Comparison of ENCODE assay signal across 1 cellular context in the genomic region with DNA sequence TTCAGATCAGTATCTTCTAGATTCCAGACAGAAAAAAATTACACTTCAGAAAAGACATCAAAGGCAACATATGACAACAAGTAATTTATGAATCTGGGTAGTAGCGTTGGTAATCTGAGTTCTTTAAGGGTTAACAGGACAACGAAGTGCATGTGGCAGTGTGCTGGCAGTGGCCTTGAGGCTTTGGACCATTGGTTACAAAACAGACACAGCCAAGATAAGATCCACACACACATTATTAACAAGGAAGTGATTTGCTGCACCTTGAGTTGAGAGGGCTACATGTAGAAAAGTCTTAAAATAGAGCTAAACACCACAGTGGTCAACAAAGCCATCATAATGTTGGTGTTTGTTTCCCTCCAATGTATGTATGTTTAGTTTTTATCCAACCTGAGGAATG.
TF ChIP-seq lines count a peak whose summit lies in the region.

No MANE protein-coding gene starts in this region.

TF ChIP-seq in HepG2, 621 proteins besides CTCF, POLR2A, EP300 and RAD21 (continued from another document):
- TF ChIP-seq, protein P1, sequence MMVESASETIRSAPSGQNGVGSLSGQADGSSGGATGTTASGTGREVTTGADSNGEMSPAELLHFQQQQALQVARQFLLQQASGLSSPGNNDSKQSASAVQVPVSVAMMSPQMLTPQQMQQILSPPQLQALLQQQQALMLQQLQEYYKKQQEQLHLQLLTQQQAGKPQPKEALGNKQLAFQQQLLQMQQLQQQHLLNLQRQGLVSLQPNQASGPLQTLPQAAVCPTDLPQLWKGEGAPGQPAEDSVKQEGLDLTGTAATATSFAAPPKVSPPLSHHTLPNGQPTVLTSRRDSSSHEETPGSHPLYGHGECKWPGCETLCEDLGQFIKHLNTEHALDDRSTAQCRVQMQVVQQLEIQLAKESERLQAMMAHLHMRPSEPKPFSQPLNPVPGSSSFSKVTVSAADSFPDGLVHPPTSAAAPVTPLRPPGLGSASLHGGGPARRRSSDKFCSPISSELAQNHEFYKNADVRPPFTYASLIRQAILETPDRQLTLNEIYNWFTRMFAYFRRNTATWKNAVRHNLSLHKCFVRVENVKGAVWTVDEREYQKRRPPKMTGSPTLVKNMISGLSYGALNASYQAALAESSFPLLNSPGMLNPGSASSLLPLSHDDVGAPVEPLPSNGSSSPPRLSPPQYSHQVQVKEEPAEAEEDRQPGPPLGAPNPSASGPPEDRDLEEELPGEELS (CRISPR knock-in tag; IDR thresholded peaks at IDR 0.05): peak; percentile 77
- TF ChIP-seq KDM6A (CRISPR knock-in tag; IDR thresholded peaks at IDR 0.05; ENCODE audit: low read depth): peak; percentile 62
- 0 out of 2 replicates have a peak, but pooled peaks have one; percentile 32 for TF ChIP-seq YEATS4 (CRISPR knock-in tag; IDR thresholded peaks at IDR 0.05; ENCODE audit: borderline replicate concordance)
- TF ChIP-seq MED1 (CRISPR knock-in tag; IDR thresholded peaks at IDR 0.05): peak; percentile 88
- no peak for TF ChIP-seq CHCHD3 (CRISPR knock-in tag; IDR thresholded peaks at IDR 0.05)
- peak; percentile 43; the same call in 1 of the 2 replicates for TF ChIP-seq MYC (CRISPR knock-in tag; IDR thresholded peaks at IDR 0.05; ENCODE audit: borderline replicate concordance)
- TF ChIP-seq SIX1 (CRISPR knock-in tag; IDR thresholded peaks at IDR 0.05; ENCODE audit: borderline replicate concordance): no peak
- no peak for TF ChIP-seq ZFP36 (IDR thresholded peaks at IDR 0.05; ENCODE audit: borderline replicate concordance, low read depth, low read length, partially characterized antibody)
- TF ChIP-seq SETDB1 (CRISPR knock-in tag; IDR thresholded peaks at IDR 0.05; ENCODE audit: borderline replicate concordance): no peak
- TF ChIP-seq, protein P2, sequence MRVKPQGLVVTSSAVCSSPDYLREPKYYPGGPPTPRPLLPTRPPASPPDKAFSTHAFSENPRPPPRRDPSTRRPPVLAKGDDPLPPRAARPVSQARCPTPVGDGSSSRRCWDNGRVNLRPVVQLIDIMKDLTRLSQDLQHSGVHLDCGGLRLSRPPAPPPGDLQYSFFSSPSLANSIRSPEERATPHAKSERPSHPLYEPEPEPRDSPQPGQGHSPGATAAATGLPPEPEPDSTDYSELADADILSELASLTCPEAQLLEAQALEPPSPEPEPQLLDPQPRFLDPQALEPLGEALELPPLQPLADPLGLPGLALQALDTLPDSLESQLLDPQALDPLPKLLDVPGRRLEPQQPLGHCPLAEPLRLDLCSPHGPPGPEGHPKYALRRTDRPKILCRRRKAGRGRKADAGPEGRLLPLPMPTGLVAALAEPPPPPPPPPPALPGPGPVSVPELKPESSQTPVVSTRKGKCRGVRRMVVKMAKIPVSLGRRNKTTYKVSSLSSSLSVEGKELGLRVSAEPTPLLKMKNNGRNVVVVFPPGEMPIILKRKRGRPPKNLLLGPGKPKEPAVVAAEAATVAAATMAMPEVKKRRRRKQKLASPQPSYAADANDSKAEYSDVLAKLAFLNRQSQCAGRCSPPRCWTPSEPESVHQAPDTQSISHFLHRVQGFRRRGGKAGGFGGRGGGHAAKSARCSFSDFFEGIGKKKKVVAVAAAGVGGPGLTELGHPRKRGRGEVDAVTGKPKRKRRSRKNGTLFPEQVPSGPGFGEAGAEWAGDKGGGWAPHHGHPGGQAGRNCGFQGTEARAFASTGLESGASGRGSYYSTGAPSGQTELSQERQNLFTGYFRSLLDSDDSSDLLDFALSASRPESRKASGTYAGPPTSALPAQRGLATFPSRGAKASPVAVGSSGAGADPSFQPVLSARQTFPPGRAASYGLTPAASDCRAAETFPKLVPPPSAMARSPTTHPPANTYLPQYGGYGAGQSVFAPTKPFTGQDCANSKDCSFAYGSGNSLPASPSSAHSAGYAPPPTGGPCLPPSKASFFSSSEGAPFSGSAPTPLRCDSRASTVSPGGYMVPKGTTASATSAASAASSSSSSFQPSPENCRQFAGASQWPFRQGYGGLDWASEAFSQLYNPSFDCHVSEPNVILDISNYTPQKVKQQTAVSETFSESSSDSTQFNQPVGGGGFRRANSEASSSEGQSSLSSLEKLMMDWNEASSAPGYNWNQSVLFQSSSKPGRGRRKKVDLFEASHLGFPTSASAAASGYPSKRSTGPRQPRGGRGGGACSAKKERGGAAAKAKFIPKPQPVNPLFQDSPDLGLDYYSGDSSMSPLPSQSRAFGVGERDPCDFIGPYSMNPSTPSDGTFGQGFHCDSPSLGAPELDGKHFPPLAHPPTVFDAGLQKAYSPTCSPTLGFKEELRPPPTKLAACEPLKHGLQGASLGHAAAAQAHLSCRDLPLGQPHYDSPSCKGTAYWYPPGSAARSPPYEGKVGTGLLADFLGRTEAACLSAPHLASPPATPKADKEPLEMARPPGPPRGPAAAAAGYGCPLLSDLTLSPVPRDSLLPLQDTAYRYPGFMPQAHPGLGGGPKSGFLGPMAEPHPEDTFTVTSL (CRISPR knock-in tag; IDR thresholded peaks at IDR 0.05; ENCODE audit: borderline replicate concordance): peak; percentile 73
- TF ChIP-seq SMYD3 (CRISPR knock-in tag; IDR thresholded peaks at IDR 0.05): 0 out of 2 replicates have a peak, but pooled peaks have one; percentile 70
- peak; percentile 18; the same call in 1 of the 2 replicates for TF ChIP-seq FOXO1 (CRISPR knock-in tag; IDR thresholded peaks at IDR 0.05)
- TF ChIP-seq ZNF792 (CRISPR knock-in tag; IDR thresholded peaks at IDR 0.05): peak; percentile 69; the same call in 1 of the 2 replicates
- TF ChIP-seq, protein P3, sequence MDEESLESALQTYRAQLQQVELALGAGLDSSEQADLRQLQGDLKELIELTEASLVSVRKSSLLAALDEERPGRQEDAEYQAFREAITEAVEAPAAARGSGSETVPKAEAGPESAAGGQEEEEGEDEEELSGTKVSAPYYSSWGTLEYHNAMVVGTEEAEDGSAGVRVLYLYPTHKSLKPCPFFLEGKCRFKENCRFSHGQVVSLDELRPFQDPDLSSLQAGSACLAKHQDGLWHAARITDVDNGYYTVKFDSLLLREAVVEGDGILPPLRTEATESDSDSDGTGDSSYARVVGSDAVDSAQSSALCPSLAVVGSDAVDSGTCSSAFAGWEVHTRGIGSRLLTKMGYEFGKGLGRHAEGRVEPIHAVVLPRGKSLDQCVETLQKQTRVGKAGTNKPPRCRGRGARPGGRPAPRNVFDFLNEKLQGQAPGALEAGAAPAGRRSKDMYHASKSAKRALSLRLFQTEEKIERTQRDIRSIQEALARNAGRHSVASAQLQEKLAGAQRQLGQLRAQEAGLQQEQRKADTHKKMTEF (CRISPR knock-in tag; IDR thresholded peaks at IDR 0.05): peak; percentile 50; the same call in 1 of the 2 replicates
- TF ChIP-seq ZNF839 (CRISPR knock-in tag; IDR thresholded peaks at IDR 0.05; ENCODE audit: borderline replicate concordance): no peak
- peak; percentile 50; the same call in 1 of the 2 replicates for TF ChIP-seq NFIC (IDR thresholded peaks at IDR 0.05; ENCODE audit: low read length)
